ENCODE assay signal across 14 cellular contexts in the genomic region with DNA sequence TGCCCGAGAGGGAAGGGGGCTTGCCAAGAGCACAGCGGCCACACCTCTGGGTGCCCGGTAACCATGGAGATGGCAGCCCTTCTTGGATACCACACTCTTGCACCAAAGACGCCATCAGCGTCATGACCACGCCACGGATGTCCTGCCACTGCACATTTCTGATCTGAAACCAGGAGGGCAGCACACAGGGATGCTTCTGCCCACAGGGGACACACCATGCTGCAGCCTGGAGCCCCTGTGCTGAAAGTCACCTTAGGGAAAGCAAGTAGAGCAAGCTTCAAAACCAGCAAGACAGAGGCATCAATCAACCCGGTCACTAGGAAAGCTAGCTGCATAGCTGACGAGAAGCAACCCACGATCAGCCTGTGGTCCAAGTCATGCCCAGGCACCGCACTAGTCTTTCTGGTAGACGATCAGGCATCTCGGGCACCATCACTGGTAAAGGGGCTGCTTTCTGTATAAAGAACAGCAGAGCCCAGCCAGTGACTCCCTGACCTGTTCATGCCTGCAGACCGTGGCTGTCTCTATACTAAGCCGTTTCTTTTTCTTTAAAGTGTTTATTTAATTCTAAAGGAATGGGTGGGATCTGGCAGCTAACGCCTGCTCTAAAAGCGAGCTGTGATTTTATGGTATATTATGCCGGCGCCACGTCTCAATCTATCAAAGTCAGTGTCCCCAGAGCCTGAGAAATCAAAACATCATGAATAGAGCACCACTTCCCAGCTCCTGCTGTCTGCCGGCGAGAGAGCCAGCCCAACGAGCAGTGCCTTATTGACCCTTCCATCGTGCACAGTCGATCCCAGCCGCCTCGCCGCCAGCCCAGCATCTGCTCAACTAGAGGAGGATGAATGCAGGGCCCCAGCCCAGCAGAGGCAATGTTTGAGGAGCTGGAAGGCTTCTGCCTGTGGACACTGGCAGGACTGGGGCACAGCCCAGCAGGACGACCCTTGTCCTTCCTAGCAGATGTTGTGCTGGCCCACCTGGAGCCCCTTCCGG.
"Had no signal": no experiment of that assay in that cellular context is flagged by ENCODE, and none has a peak within 500 bp of the region (broad histone marks: within the 10 kb centered on the region; RNA-seq: fewer than 3 reads in every experiment).

No MANE protein-coding gene starts in this region.

- H3K4me1 ChIP-seq: ascending aorta, breast epithelium, gastroesophageal sphincter, suprapubic skin had no signal

- H3K27me3 ChIP-seq: ascending aorta had no signal

- H3K27ac ChIP-seq: ascending aorta, breast epithelium, gastroesophageal sphincter, skin epidermis, suprapubic skin had no signal

- H3K36me3 ChIP-seq: ascending aorta, breast epithelium, gastroesophageal sphincter, suprapubic skin had no signal

- H3K4me3 ChIP-seq: ascending aorta, breast epithelium, gastroesophageal sphincter, skin epidermis, suprapubic skin had no signal

- ATAC-seq: gastroesophageal sphincter, left colon, right cardiac atrium had no signal

- H3K9me3 ChIP-seq: ascending aorta, breast epithelium, gastroesophageal sphincter, suprapubic skin had no signal

- DNase-seq: activated CD4-positive, alpha-beta T cell treated with anti-CD3 and anti-CD28 coated beads, Interleukin-2, amount 10 ng/mL, durations not matched to agents 7 days and 5 days; activated naive CD4-positive, alpha-beta T cell treated with Interleukin-2 at 50 U/mL for 16 hours; activated T-cell treated with anti-CD3 and anti-CD28 coated beads for 4 hours; dermis blood vessel endothelial cell; left colon; mammary epithelial cell; naive B cell; right cardiac atrium; stimulated activated CD4-positive, alpha-beta T cell treated with anti-CD3 and anti-CD28 coated beads, Interleukin-4, amount 100 ng/mL, for 4 hours had no signal
